15 cellular contexts compared by ENCODE assay signal in genomic region chr12:99722690-99723486, GRCh38.
DNase-seq lines count a peak whose midpoint lies in the region; ATAC-seq lines count a peak whose summit lies in the region.
"Had no signal": no experiment of that assay in that cellular context is flagged by ENCODE, and none has a peak within 500 bp of the region (broad histone marks: within the 10 kb centered on the region; RNA-seq: fewer than 3 reads in every experiment).

No MANE protein-coding gene starts in this region.

- peak; percentile 88 for DNase-seq in ELF-1 (ENCODE audit: low read depth, low spot score)
- DNase-seq in ecto neural progenitor cell (ENCODE audit: low spot score), result peak; percentile 65
- DNase-seq in islet precursor cell, result peak; percentile 81
- DNase-seq in stimulated activated naive CD8-positive, alpha-beta T cell treated with anti-CD3 and anti-CD28 coated beads, Interleukin-15, Interleukin-2, amounts not matched to agents 100 U/mL and 50 U/mL, for 24 hours, result no peak
- no peak for DNase-seq in T-helper 9 cell
- DNase-seq: CD4-positive, CD25-positive, alpha-beta regulatory T cell; NCI-H1436; NCI-H2081; NCI-H2227 treated with DMSO at 0.1 percent for 48 hours; NCI-H526; SHP77; SW 1271 had no signal

- H3K4me1 ChIP-seq in HUES64 (ENCODE audit: insufficient read depth, low read length), result peaks cover 17% of the 10 kb centered on the region

- peak overlapping the region; percentile 60 for H3K27ac ChIP-seq in HUES64 (ENCODE audit: low read depth, low read length)

- H3K9me3 ChIP-seq in HUES64 (ENCODE audit: insufficient read depth, low read depth, low read length), result 0 out of 2 replicates have a peak, but pooled peaks cover 7% of the 10 kb centered on the region

- WGBS in HUES64, result 78% methylated on average over 9 of the region's 9 CpGs

- no peak overlapping the region for H3K4me3 ChIP-seq in HUES64 (ENCODE audit: low read length)

- H3K36me3 ChIP-seq in HUES64 (ENCODE audit: insufficient read depth, low read length), result no peaks in the 10 kb centered on the region

- no peak for ATAC-seq in stimulated activated naive CD8-positive, alpha-beta T cell treated with anti-CD3 and anti-CD28 coated beads, Interleukin-15, Interleukin-2, amounts not matched to agents 100 U/mL and 50 U/mL, for 24 hours
- no peak for ATAC-seq in GM21447 (IDR thresholded peaks at IDR 0.05; ENCODE audit: unreplicated experiment)
- ATAC-seq in GM19455 (IDR thresholded peaks at IDR 0.05; ENCODE audit: unreplicated experiment), result no peak

- no peak overlapping the region for H3K9ac ChIP-seq in HUES64 (ENCODE audit: low read depth, low read length)

- H3K27me3 ChIP-seq in HUES64 (ENCODE audit: insufficient read depth, low read length), result no peaks in the 10 kb centered on the region

Comparison
In these comparisons a context has a peak if more than half of its experiments do, and no peak if none do; other contexts are left out.
1. DNase-seq: peak in ELF-1 (single experiment), ecto neural progenitor cell (single experiment) and islet precursor cell (single experiment); none in stimulated activated naive CD8-positive, alpha-beta T cell treated with anti-CD3 and anti-CD28 coated beads, Interleukin-15, Interleukin-2, amounts not matched to agents 100 U/mL and 50 U/mL, for 24 hours (single experiment) and T-helper 9 cell (single experiment).